ENCODE assay signal across 8 cellular contexts in the genomic region with DNA sequence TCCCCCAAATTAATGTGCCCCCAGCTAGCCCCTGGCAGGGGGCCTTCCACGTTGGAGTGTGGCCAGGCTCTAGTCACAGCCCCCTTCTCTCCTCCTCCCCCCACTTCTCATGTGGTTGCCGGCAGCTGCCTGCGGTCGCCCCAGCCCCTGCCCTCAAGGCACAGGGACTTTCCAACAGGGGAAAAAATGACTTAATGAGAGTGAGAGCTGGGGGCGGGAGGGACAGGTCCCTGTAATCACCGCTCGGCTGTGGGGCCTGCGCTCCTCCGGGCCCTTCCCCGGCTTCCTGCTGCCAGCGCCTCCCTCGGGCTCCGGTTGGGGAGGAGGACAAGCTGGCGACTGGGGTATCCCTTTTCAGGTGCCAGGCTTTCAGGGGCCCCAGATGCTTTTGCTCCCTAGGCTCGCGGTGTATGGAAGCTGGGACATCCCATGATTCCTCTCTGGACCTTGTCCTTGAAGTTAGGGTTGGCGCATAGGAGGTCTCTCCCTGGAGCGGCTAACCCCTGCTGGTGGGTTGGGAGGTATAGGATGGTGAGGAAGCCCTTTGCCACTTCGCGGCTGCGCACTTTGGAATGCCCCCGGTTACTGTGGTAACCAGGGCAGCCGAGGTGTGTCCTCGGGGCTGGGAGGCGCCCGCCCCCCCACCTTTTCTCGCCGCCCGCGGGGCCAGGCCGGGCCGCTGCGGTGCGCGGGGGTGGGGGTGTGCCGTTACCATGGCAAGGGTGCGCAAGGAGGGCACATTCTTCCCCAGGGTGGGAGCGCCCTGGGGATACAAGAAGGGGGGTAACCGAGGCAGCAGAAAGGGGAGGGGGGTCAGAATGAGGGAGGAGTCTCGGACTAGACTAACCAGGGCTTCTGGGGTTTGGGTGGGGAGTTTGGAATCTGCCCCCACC. TPM values are rescaled to one million over a fixed set of nuclear protein-coding genes. Genes with fewer than 3 reads are reported as not detected.
A peak's percentile ranks its signal among the peaks of the same experiment; 100 is the strongest.
DNase-seq lines count a peak whose midpoint lies in the region; ATAC-seq and TF ChIP-seq lines count a peak whose summit lies in the region.

No MANE protein-coding gene starts in this region.

- H3K36me3 Mint-ChIP-seq in activated CD8-positive, alpha-beta T cell treated with anti-CD3 and anti-CD28 coated beads for 36 hours (ENCODE audit: low read depth), result peaks cover 11% of the 10 kb centered on the region

- peaks cover 54% of the 10 kb centered on the region for H3K4me1 Mint-ChIP-seq in activated CD8-positive, alpha-beta T cell treated with anti-CD3 and anti-CD28 coated beads for 36 hours (ENCODE audit: low read depth)

- CTCF ChIA-PET in activated CD8-positive, alpha-beta T cell treated with anti-CD3 and anti-CD28 coated beads for 36 hours (lab: Charles Lee), result interaction anchor here (0.9 to 16.7 kb wide), 16 partner anchors 13 to 238 kb away, joined by 3 to 1101 read pairs (median 10); a partner anchor contains a TSS

- no peak for TF ChIP-seq CTCF in activated CD8-positive, alpha-beta T cell treated with anti-CD3 and anti-CD28 coated beads for 36 hours (IDR thresholded peaks at IDR 0.05)

- H3K9me3 Mint-ChIP-seq in activated CD8-positive, alpha-beta T cell treated with anti-CD3 and anti-CD28 coated beads for 36 hours, result no peaks in the 10 kb centered on the region

- H3K4me3 Mint-ChIP-seq in activated CD8-positive, alpha-beta T cell treated with anti-CD3 and anti-CD28 coated beads for 36 hours, result peak overlapping the region; percentile 79

- peak; percentile 64 for ATAC-seq in HG02840 (IDR thresholded peaks at IDR 0.05; ENCODE audit: low FRiP score, unreplicated experiment)
- peak; percentile 69 for ATAC-seq in activated CD8-positive, alpha-beta T cell treated with anti-CD3 and anti-CD28 coated beads for 36 hours
- peak; percentile 6 for ATAC-seq in esophagus mucosa

- peaks cover 26% of the 10 kb centered on the region for H3K27me3 Mint-ChIP-seq in activated CD8-positive, alpha-beta T cell treated with anti-CD3 and anti-CD28 coated beads for 36 hours

- H3K27ac Mint-ChIP-seq in activated CD8-positive, alpha-beta T cell treated with anti-CD3 and anti-CD28 coated beads for 36 hours, result peak overlapping the region; percentile 92

- POLR2A ChIA-PET in activated CD8-positive, alpha-beta T cell treated with anti-CD3 and anti-CD28 coated beads for 36 hours (lab: Charles Lee), result interaction anchor here (1.2 to 9.6 kb wide), 5 partner anchors 9 to 609 kb away, joined by 3 to 284 read pairs (median 11); a partner anchor contains a TSS

- intact Hi-C loops in activated CD8-positive, alpha-beta T cell treated with anti-CD3 and anti-CD28 coated beads for 36 hours (cut with micrococcal nuclease), result loop anchor here (2.0 kb wide), 1 partner anchor 44 kb away; no protein-coding TSS in a partner anchor

- peak; percentile 30 for DNase-seq in NCI-H2107 treated with DMSO at 0.1 percent for 48 hours (lab: John Stamatoyannopoulos, UW; ENCODE audit: unreplicated experiment)
- DNase-seq in NCI-H2107 (lab: John Stamatoyannopoulos, UW), result no peak
- DNase-seq in NCI-H1694 treated with DMSO at 0.1 percent for 48 hours (lab: John Stamatoyannopoulos, UW), result peak; percentile 68
- peak; percentile 96 for DNase-seq in activated CD8-positive, alpha-beta T cell treated with anti-CD3 and anti-CD28 coated beads for 36 hours
- peak; percentile 92 for DNase-seq in stimulated activated CD4-positive, alpha-beta T cell treated with anti-CD3 and anti-CD28 coated beads, Interleukin-15, amount 100 ng/mL, for 24 hours
- no peak for DNase-seq in NCI-H1048 (lab: John Stamatoyannopoulos, UW)

RNA-seq across cellular contexts. Expression of a gene that starts 16.1 kb away (rescaled TPM):
- 10 to 100 TPM; 27.9 to 29.2 TPM for total RNA-seq in activated CD8-positive, alpha-beta T cell treated with anti-CD3 and anti-CD28 coated beads for 36 hours
- 3.4 TPM for total RNA-seq in esophagus mucosa

RNA-seq across cellular contexts. Expression of a gene that starts 37.1 kb away (rescaled TPM):
- under 1 TPM; 0.25 to 0.34 TPM for total RNA-seq in activated CD8-positive, alpha-beta T cell treated with anti-CD3 and anti-CD28 coated beads for 36 hours
- total RNA-seq in esophagus mucosa, result not detected

Comparison
In these comparisons a context has a peak if more than half of its experiments do, and no peak if none do; other contexts are left out.
1. DNase-seq: peak in NCI-H2107 treated with DMSO at 0.1 percent for 48 hours (single experiment), NCI-H1694 treated with DMSO at 0.1 percent for 48 hours (single experiment), activated CD8-positive, alpha-beta T cell treated with anti-CD3 and anti-CD28 coated beads for 36 hours (single experiment) and stimulated activated CD4-positive, alpha-beta T cell treated with anti-CD3 and anti-CD28 coated beads, Interleukin-15, amount 100 ng/mL, for 24 hours (single experiment); none in NCI-H2107 (single experiment) and NCI-H1048 (single experiment).
2. ATAC-seq: peak in every context shown above with its lines; median percentile 69 in activated CD8-positive, alpha-beta T cell treated with anti-CD3 and anti-CD28 coated beads for 36 hours; 64 in HG02840; 6 in esophagus mucosa.